In the genomic region with DNA sequence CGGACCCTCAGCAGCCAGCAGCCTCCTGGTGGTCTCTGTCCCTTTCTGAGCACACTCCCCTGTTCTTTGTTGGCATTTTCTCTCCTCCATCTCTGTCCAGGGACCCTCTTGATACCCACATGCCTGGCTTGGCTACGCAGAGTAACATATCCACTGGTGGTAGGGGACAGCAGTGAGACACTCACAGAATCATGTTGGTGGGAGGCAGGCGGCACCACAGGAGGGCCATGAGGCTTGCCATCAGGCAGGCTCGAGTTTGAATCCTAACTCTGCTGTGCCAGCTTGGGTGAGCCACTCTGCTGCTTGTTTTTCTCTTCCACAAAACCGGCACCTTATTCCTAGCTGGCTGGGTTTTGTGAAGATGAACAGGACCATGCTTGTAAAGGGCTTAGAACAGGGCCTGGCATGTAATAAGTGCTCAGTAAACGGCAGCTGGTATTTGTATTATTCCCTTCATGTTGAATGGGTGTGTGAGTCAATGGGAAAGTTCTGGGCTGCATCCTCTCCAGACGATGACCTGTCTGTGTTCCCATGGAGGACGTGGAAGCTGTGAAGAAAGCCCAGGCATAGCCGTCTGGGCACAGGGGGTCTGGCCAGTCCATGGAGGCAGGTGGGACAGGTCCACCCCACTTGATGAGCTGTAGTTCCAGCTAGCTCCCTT, we compare ENCODE assay signal across 8 cellular contexts. TPM values are rescaled to one million over a fixed set of nuclear protein-coding genes. Genes with fewer than 3 reads are reported as not detected.
A peak's percentile ranks its signal among the peaks of the same experiment; 100 is the strongest.
DNase-seq lines count a peak whose midpoint lies in the region; ATAC-seq and TF ChIP-seq lines count a peak whose summit lies in the region.

No MANE protein-coding gene starts in this region.

- ATAC-seq in T-helper 17 cell (no peak), SK-N-SH treated with all-trans-retinoic acid at 6 μM for 48 hours (no peak), body of pancreas (no peak)

- H3K27me3 Mint-ChIP-seq in CD8-positive, alpha-beta memory T cell, result peaks cover 25 to 41% of the 10 kb centered on the region in 2 donors
- H3K27me3 Mint-ChIP-seq in T-helper 17 cell (peaks cover 20% of the 10 kb centered on the region), neural progenitor cell (ENCODE audit: insufficient read depth, low read depth) (peaks cover 26% of the 10 kb centered on the region)

- POLR2A ChIA-PET in CD8-positive, alpha-beta memory T cell (lab: Charles Lee), result no interaction called here

- intact Hi-C loops in body of pancreas (cut with DNase I), result loop anchor here (5.0 kb wide), 1 partner anchor 65 kb away; no protein-coding TSS in a partner anchor

- WGBS in body of pancreas, 2 donors, result 79 to 88% methylated on average over 5 to 9 of the region's 9 CpGs

- peaks cover 16% of the 10 kb centered on the region for H3K27me3 ChIP-seq in CD8-positive, alpha-beta memory T cell (ENCODE audit: insufficient read depth, low read length, poor library complexity, severe bottlenecking)
- H3K27me3 ChIP-seq in neural progenitor cell (peaks cover 32% of the 10 kb centered on the region), body of pancreas (no peaks in the 10 kb centered on the region)

- peak overlapping the region; percentile 9 to 95 (median 64) for H3K4me3 Mint-ChIP-seq in CD8-positive, alpha-beta memory T cell
- peak overlapping the region; percentile 98 for H3K4me3 Mint-ChIP-seq in T-helper 17 cell
- peak overlapping the region; percentile 98 for H3K4me3 Mint-ChIP-seq in neural progenitor cell

- CTCF ChIA-PET in CD8-positive, alpha-beta memory T cell (lab: Charles Lee), result no interaction called here

- TF ChIP-seq POLR2A in body of pancreas (IDR thresholded peaks at IDR 0.05), result no peak

- peaks cover 21 to 31% (median 21%) of the 10 kb centered on the region in 3 donors for H3K4me1 Mint-ChIP-seq in CD8-positive, alpha-beta memory T cell
- H3K4me1 Mint-ChIP-seq in T-helper 17 cell, result peaks cover 20% of the 10 kb centered on the region
- peaks cover 58% of the 10 kb centered on the region for H3K4me1 Mint-ChIP-seq in neural progenitor cell

- H3K36me3 ChIP-seq in CD8-positive, alpha-beta memory T cell (ENCODE audit: insufficient read depth, low read length), result no peaks in the 10 kb centered on the region
- H3K36me3 ChIP-seq in neural progenitor cell, result no peaks in the 10 kb centered on the region
- no peaks in the 10 kb centered on the region for H3K36me3 ChIP-seq in body of pancreas (replicated peaks in 1 of 2; ENCODE audit: insufficient read depth in 1 of 2, low read depth in 2 of 2)

- peaks cover 36% of the 10 kb centered on the region for H4K20me1 ChIP-seq in neural progenitor cell (ENCODE audit: low read depth)

- H3F3A ChIP-seq in neural progenitor cell (ENCODE audit: low read depth), result peaks cover 30% of the 10 kb centered on the region

- no peaks in the 10 kb centered on the region for H3K9me3 Mint-ChIP-seq in CD8-positive, alpha-beta memory T cell
- H3K9me3 Mint-ChIP-seq in neural progenitor cell, result no peaks in the 10 kb centered on the region

- TF ChIP-seq CTCF in epithelial cell of proximal tubule (conservative IDR thresholded peaks at IDR 0.05; ENCODE audit: low read depth, low read length) (no peak), neural progenitor cell (IDR thresholded peaks at IDR 0.05) (no peak), body of pancreas (IDR thresholded peaks at IDR 0.05) (no peak)

- peaks cover 10% of the 10 kb centered on the region for H3K4me1 ChIP-seq in CD8-positive, alpha-beta memory T cell (ENCODE audit: insufficient read depth, low read length)
- H3K4me1 ChIP-seq in neural progenitor cell (peaks cover 40% of the 10 kb centered on the region), body of pancreas (peaks cover 26% of the 10 kb centered on the region)

- H3K4me3 ChIP-seq in CD8-positive, alpha-beta memory T cell (ENCODE audit: low read length), result no peak overlapping the region
- H3K4me3 ChIP-seq in epithelial cell of proximal tubule (ENCODE audit: low read depth, low read length), result peak overlapping the region; percentile 82
- H3K4me3 ChIP-seq in neural progenitor cell, result no peak overlapping the region
- no peak overlapping the region for H3K4me3 ChIP-seq in body of pancreas

- H3K9ac ChIP-seq in neural progenitor cell, result no peak overlapping the region

- no peak overlapping the region for H3K4me2 ChIP-seq in neural progenitor cell

- peak overlapping the region in 1 of 8 donors; percentile 87 for H3K27ac Mint-ChIP-seq in CD8-positive, alpha-beta memory T cell
- H3K27ac Mint-ChIP-seq in T-helper 17 cell, result no peak overlapping the region
- H3K27ac Mint-ChIP-seq in neural progenitor cell, result peak overlapping the region; percentile 82

- H3K9me3 ChIP-seq in CD8-positive, alpha-beta memory T cell (ENCODE audit: low read length), result no peaks in the 10 kb centered on the region
- H3K9me3 ChIP-seq in T-helper 17 cell (ENCODE audit: control insufficient read depth, low read length, poor library complexity, severe bottlenecking) (no peaks in the 10 kb centered on the region), neural progenitor cell (ENCODE audit: low read depth) (no peaks in the 10 kb centered on the region), body of pancreas (no peaks in the 10 kb centered on the region)

- H2AFZ ChIP-seq in neural progenitor cell (replicated peaks), result no peak overlapping the region

- H3K36me3 Mint-ChIP-seq in CD8-positive, alpha-beta memory T cell, result no peaks in the 10 kb centered on the region
- peaks cover 13% of the 10 kb centered on the region for H3K36me3 Mint-ChIP-seq in T-helper 17 cell (ENCODE audit: low read depth)
- H3K36me3 Mint-ChIP-seq in neural progenitor cell, result peaks cover 4% of the 10 kb centered on the region

- no peak for DNase-seq in CD8-positive, alpha-beta memory T cell
- DNase-seq in T-helper 17 cell, result no peak
- DNase-seq in epithelial cell of proximal tubule (ENCODE audit: low read depth), result no peak
- DNase-seq in neural progenitor cell (ENCODE audit: low spot score), result no peak
- DNase-seq in NCI-H2227 treated with DMSO at 0.1 percent for 48 hours (lab: John Stamatoyannopoulos, UW), result no peak
- DNase-seq in NCI-H1105 (lab: John Stamatoyannopoulos, UW), result no peak
- DNase-seq in body of pancreas, result no peak

- H3K27ac ChIP-seq in CD8-positive, alpha-beta memory T cell (ENCODE audit: low read depth, low read length), result no peak overlapping the region
- H3K27ac ChIP-seq in neural progenitor cell, result no peak overlapping the region
- no peak overlapping the region for H3K27ac ChIP-seq in body of pancreas

- H3K79me2 ChIP-seq in neural progenitor cell (ENCODE audit: low read depth), result peaks cover 7% of the 10 kb centered on the region

TF ChIP-seq in SK-N-SH treated with all-trans-retinoic acid at 6 μM for 48 hours, 23 proteins besides CTCF, POLR2A, EP300 and RAD21 (continues in another document):
- TF ChIP-seq, protein P1, sequence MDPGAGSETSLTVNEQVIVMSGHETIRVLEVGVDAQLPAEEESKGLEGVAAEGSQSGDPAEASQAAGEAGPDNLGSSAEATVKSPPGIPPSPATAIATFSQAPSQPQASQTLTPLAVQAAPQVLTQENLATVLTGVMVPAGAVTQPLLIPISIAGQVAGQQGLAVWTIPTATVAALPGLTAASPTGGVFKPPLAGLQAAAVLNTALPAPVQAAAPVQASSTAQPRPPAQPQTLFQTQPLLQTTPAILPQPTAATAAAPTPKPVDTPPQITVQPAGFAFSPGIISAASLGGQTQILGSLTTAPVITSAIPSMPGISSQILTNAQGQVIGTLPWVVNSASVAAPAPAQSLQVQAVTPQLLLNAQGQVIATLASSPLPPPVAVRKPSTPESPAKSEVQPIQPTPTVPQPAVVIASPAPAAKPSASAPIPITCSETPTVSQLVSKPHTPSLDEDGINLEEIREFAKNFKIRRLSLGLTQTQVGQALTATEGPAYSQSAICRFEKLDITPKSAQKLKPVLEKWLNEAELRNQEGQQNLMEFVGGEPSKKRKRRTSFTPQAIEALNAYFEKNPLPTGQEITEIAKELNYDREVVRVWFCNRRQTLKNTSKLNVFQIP (CRISPR knock-in tag; IDR thresholded peaks at IDR 0.05; ENCODE audit: borderline replicate concordance, low read depth), result no peak
- TF ChIP-seq ZC3H10 (CRISPR knock-in tag; IDR thresholded peaks at IDR 0.05) (no peak), ZNF70 (CRISPR knock-in tag; IDR thresholded peaks at IDR 0.05) (no peak), ISL1 (CRISPR knock-in tag; IDR thresholded peaks at IDR 0.05) (no peak), OSR1 (CRISPR knock-in tag; IDR thresholded peaks at IDR 0.05) (no peak), ZNF565 (CRISPR knock-in tag; conservative IDR thresholded peaks at IDR 0.05; ENCODE audit: low read depth) (no peak), ESRRG (CRISPR knock-in tag; IDR thresholded peaks at IDR 0.05) (no peak), ZFP3 (CRISPR knock-in tag; IDR thresholded peaks at IDR 0.05) (no peak), ZNF8 (CRISPR knock-in tag; IDR thresholded peaks at IDR 0.05) (no peak), ZFP30 (CRISPR knock-in tag; IDR thresholded peaks at IDR 0.05) (no peak), ARNTL (CRISPR knock-in tag; IDR thresholded peaks at IDR 0.05; ENCODE audit: borderline replicate concordance, low read depth) (no peak)
- TF ChIP-seq, protein P2, sequence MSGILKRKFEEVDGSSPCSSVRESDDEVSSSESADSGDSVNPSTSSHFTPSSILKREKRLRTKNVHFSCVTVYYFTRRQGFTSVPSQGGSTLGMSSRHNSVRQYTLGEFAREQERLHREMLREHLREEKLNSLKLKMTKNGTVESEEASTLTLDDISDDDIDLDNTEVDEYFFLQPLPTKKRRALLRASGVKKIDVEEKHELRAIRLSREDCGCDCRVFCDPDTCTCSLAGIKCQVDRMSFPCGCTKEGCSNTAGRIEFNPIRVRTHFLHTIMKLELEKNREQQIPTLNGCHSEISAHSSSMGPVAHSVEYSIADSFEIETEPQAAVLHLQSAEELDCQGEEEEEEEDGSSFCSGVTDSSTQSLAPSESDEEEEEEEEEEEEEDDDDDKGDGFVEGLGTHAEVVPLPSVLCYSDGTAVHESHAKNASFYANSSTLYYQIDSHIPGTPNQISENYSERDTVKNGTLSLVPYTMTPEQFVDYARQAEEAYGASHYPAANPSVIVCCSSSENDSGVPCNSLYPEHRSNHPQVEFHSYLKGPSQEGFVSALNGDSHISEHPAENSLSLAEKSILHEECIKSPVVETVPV (CRISPR knock-in tag; IDR thresholded peaks at IDR 0.05), result no peak

RNA-seq across cellular contexts. Expression of a gene that starts 2.3 kb away (rescaled TPM):
- 1 to 10 TPM in 1 of 2 experiments, under 1 TPM in 1; 0.86 to 1.6 TPM for total RNA-seq in CD8-positive, alpha-beta memory T cell
- not detected for polyA plus RNA-seq in CD8-positive, alpha-beta memory T cell
- total RNA-seq in T-helper 17 cell (1 to 10 TPM; 1.2 to 1.3 TPM), epithelial cell of proximal tubule (8.5 and 9.1 TPM in 2 replicates), neural progenitor cell (ENCODE audit: low replicate concordance) (4.3 and 16.2 TPM in 2 replicates), body of pancreas (10 to 100 TPM; 24.1 to 58.0 TPM)

RNA-seq across cellular contexts. Expression of a gene that starts 58.6 kb away (rescaled TPM):
- total RNA-seq in CD8-positive, alpha-beta memory T cell, result not detected
- not detected for polyA plus RNA-seq in CD8-positive, alpha-beta memory T cell
- total RNA-seq in T-helper 17 cell (not detected), epithelial cell of proximal tubule (13.5 and 39.3 TPM in 2 replicates), neural progenitor cell (ENCODE audit: low replicate concordance) (0.56 and 0.59 TPM in 2 replicates), body of pancreas (100 to 1,000 TPM; 135 to 249 TPM)
